In the genomic region with DNA sequence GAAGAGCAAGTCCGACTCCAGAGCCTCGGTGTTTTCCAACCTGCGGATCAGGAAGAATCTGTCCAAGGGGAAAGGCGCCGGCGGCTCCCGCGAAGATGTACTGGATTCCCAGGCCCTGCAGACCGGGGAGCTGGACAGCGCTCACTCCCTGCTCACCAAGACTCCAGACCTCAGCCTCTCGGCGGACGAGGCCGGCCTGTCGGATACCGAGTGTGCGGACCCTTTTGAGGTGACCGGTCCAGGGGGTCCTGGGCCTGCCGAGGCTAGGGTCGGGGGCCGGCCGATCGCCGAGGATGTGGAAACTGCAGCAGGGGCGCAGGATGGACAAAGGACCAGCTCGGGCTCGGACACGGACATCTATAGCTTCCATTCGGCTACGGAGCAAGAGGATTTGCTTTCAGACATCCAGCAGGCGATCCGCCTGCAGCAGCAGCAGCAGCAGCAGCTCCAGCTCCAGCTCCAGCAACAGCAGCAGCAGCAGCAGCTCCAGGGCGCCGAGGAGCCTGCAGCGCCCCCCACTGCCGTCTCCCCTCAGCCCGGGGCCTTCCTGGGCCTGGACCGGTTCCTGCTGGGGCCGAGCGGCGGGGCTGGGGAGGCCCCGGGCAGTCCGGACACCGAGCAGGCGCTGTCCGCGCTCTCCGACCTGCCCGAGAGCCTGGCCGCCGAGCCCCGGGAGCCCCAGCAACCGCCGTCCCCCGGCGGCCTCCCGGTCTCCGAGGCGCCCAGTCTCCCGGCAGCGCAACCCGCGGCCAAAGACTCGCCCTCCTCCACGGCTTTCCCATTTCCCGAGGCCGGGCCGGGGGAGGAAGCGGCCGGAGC, we compare ENCODE assay signal across 8 cellular contexts.
DNase-seq lines count a peak whose midpoint lies in the region; ATAC-seq and TF ChIP-seq lines count a peak whose summit lies in the region.

No MANE protein-coding gene starts in this region.

- ATAC-seq in SK-N-SH treated with all-trans-retinoic acid at 6 μM for 48 hours, result peak; percentile 57
- ATAC-seq in GM21447 (IDR thresholded peaks at IDR 0.05; ENCODE audit: unreplicated experiment), result no peak

- DNase-seq in DMS 273 (lab: John Stamatoyannopoulos, UW; ENCODE audit: unreplicated experiment) (peak; percentile 43), DMS 273 treated with DMSO at 0.1 percent for 48 hours (lab: John Stamatoyannopoulos, UW) (no peak), germinal center (ENCODE audit: low spot score) (peak; percentile 5), putamen (ENCODE audit: low spot score) (peak; percentile 42), NAMALWA (ENCODE audit: low spot score) (no peak), CD1c-positive myeloid dendritic cell (ENCODE audit: extremely low spot score) (no peak)

TF ChIP-seq in SK-N-SH treated with all-trans-retinoic acid at 6 μM for 48 hours, 23 proteins besides CTCF, POLR2A, EP300 and RAD21:
- TF ChIP-seq TOX (CRISPR knock-in tag; IDR thresholded peaks at IDR 0.05; ENCODE audit: borderline replicate concordance) (no peak), TCF4 (CRISPR knock-in tag; IDR thresholded peaks at IDR 0.05; ENCODE audit: borderline replicate concordance) (no peak), ESRRG (CRISPR knock-in tag; IDR thresholded peaks at IDR 0.05) (no peak), BACH2 (CRISPR knock-in tag; IDR thresholded peaks at IDR 0.05; ENCODE audit: borderline replicate concordance) (no peak), GLIS3 (CRISPR knock-in tag; IDR thresholded peaks at IDR 0.05) (no peak), ZNF8 (CRISPR knock-in tag; IDR thresholded peaks at IDR 0.05) (no peak), CSDC2 (CRISPR knock-in tag; IDR thresholded peaks at IDR 0.05) (no peak), PATZ1 (CRISPR knock-in tag; IDR thresholded peaks at IDR 0.05; ENCODE audit: borderline replicate concordance) (no peak), RARB (CRISPR knock-in tag; IDR thresholded peaks at IDR 0.05) (no peak), ZNF70 (CRISPR knock-in tag; IDR thresholded peaks at IDR 0.05) (no peak), PPARA (CRISPR knock-in tag; IDR thresholded peaks at IDR 0.05; ENCODE audit: borderline replicate concordance) (no peak), ZFP30 (CRISPR knock-in tag; IDR thresholded peaks at IDR 0.05) (no peak), CSRNP3 (CRISPR knock-in tag; IDR thresholded peaks at IDR 0.05) (no peak), SNAI2 (CRISPR knock-in tag; IDR thresholded peaks at IDR 0.05) (no peak), OSR1 (CRISPR knock-in tag; IDR thresholded peaks at IDR 0.05) (no peak), CREB5 (CRISPR knock-in tag; IDR thresholded peaks at IDR 0.05; ENCODE audit: low read depth) (no peak), ISL1 (CRISPR knock-in tag; IDR thresholded peaks at IDR 0.05) (no peak), ZNF565 (CRISPR knock-in tag; conservative IDR thresholded peaks at IDR 0.05; ENCODE audit: low read depth) (no peak), ARNTL (CRISPR knock-in tag; IDR thresholded peaks at IDR 0.05; ENCODE audit: borderline replicate concordance, low read depth) (no peak)
- TF ChIP-seq, protein P1, sequence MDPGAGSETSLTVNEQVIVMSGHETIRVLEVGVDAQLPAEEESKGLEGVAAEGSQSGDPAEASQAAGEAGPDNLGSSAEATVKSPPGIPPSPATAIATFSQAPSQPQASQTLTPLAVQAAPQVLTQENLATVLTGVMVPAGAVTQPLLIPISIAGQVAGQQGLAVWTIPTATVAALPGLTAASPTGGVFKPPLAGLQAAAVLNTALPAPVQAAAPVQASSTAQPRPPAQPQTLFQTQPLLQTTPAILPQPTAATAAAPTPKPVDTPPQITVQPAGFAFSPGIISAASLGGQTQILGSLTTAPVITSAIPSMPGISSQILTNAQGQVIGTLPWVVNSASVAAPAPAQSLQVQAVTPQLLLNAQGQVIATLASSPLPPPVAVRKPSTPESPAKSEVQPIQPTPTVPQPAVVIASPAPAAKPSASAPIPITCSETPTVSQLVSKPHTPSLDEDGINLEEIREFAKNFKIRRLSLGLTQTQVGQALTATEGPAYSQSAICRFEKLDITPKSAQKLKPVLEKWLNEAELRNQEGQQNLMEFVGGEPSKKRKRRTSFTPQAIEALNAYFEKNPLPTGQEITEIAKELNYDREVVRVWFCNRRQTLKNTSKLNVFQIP (CRISPR knock-in tag; IDR thresholded peaks at IDR 0.05; ENCODE audit: borderline replicate concordance, low read depth), result no peak

Comparison
In these comparisons a context has a peak if more than half of its experiments do, and no peak if none do; other contexts are left out.
1. DNase-seq: peak in DMS 273 (single experiment), germinal center (single experiment) and putamen (single experiment); none in DMS 273 treated with DMSO at 0.1 percent for 48 hours (single experiment), NAMALWA (single experiment) and CD1c-positive myeloid dendritic cell (single experiment).